ENCODE assay signal across 1 cellular context in genomic region chr19:14090509-14091085, GRCh38.
TF ChIP-seq lines count a peak whose summit lies in the region.

SAMD1 (minus strand) TSS chr19:14090751.

TF ChIP-seq in H1, 55 proteins besides CTCF, POLR2A, EP300 and RAD21 (continued from another document):
- TF ChIP-seq E2F6 (IDR thresholded peaks at IDR 0.05) (no peak), EZH2 (IDR thresholded peaks at IDR 0.05; ENCODE audit: low read depth, low read length, severe bottlenecking) (no peak), POLR2AphosphoS5 (IDR thresholded peaks at IDR 0.05; ENCODE audit: low read depth, low read length) (no peak), JUND (IDR thresholded peaks at IDR 0.05; ENCODE audit: low read length) (no peak)
